24 cellular contexts compared by ENCODE assay signal in the genomic region with DNA sequence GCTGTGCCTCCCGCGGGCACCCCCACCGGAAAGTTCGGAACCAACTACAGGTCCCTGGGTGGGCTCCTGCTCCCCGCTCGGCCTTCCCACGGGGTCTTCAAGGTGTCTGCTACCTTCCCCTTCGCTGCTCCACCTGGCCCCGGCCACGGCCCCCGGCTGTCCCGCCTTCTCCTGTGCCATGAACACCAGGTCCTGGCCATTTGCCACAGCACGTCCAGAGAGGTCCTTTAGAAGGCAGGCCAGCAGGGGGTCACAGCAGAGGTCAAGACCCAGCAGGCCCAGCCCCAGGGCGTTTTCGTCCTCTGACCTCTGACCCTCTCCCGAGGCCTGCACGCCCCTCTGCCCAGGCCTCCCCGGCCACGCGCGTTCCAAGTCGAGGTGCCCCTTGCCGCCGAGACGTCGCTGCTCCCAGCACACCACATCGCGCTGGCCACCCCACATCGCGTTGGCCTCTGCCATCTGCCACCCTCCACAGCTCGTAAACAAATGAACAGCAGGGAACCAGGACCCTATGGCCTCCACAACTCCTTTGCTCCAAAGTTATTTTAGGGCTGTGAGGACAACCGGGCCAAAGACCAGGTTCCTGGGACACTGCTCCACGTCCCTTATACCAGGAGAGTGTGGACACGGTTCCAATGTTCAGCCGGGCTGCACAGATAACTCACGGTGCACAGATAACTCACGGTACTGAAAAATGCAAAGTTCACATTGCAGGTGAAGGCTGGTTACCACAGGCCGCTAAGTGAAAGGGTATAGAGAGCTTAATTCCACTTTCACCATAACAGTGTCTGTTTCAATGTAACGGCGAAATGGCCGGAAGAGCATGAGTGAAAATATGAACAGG.
DNase-seq lines count a peak whose midpoint lies in the region; ATAC-seq and TF ChIP-seq lines count a peak whose summit lies in the region.
"Had no signal": no experiment of that assay in that cellular context is flagged by ENCODE, and none has a peak within 500 bp of the region (broad histone marks: within the 10 kb centered on the region; RNA-seq: fewer than 3 reads in every experiment).

No MANE protein-coding gene starts in this region.

- H3K36me3 Mint-ChIP-seq in osteocyte (ENCODE audit: unreplicated experiment) = no peaks in the 10 kb centered on the region
- H3K36me3 Mint-ChIP-seq: neural progenitor cell; stimulated activated naive B cell treated with anti-CD40 and anti-IgM and Interleukin-4, amounts not matched to agents 10 μg/mL and 1 μg/mL and 100 μg/mL, for 72 hours had no signal

- intact Hi-C loops in Right ventricle myocardium inferior (cut with DNase I) (no loop called here), left ventricle myocardium superior (cut with micrococcal nuclease) (no loop called here)

- no peak overlapping the region for H3K4me3 ChIP-seq in right atrium auricular region
- H3K4me3 ChIP-seq: hepatocyte, neural progenitor cell, psoas muscle had no signal

- peaks cover 19% of the 10 kb centered on the region for H3K27me3 Mint-ChIP-seq in osteocyte (ENCODE audit: unreplicated experiment)

- H3K27ac Mint-ChIP-seq in osteocyte (ENCODE audit: unreplicated experiment) = no peak overlapping the region
- H3K27ac Mint-ChIP-seq: activated T-helper 17 cell treated with anti-CD3 and anti-CD28 coated beads, Interleukin-2, amount 50 U/mL, for 72 hours had no signal

- H3K36me3 ChIP-seq in right atrium auricular region = no peaks in the 10 kb centered on the region
- H3K36me3 ChIP-seq: neural progenitor cell had no signal

- H3K4me1 ChIP-seq in right atrium auricular region = no peaks in the 10 kb centered on the region
- H3K4me1 ChIP-seq: foreskin keratinocyte, neural progenitor cell, psoas muscle had no signal

- DNase-seq in Right ventricle myocardium inferior (ENCODE audit: missing footprints) (peak; percentile 67), right atrium auricular region (ENCODE audit: low spot score) (no peak), left ventricle myocardium superior (peak; percentile 21), osteocyte (ENCODE audit: extremely low spot score, unreplicated experiment) (peak; percentile 85), ureter (ENCODE audit: low spot score) (peak; percentile 39), NCI-H748 (lab: John Stamatoyannopoulos, UW; ENCODE audit: unreplicated experiment) (no peak), middle frontal gyrus (ENCODE audit: extremely low spot score, low spot score) (no peak), NCI-H2196 (lab: John Stamatoyannopoulos, UW; ENCODE audit: unreplicated experiment) (no peak)
- DNase-seq: ACHN; DMS53; effector CD8-positive, alpha-beta T cell; foreskin keratinocyte; GOT3; NCI-H2171; NCI-H526; SK-N-SH; stimulated activated CD4-positive, alpha-beta T cell treated with anti-CD3 and anti-CD28 coated beads, Interleukin-4, amount 100 ng/mL, for 24 hours; stimulated activated naive B cell treated with anti-CD40 and anti-IgM and Interleukin-4, amounts not matched to agents 10 μg/mL and 1 μg/mL and 100 μg/mL, for 72 hours; T-helper 2 cell had no signal

- H3K4me3 Mint-ChIP-seq in osteocyte (ENCODE audit: unreplicated experiment) = no peak overlapping the region
- H3K4me3 Mint-ChIP-seq: activated T-helper 17 cell treated with anti-CD3 and anti-CD28 coated beads, Interleukin-2, amount 50 U/mL, for 72 hours; brain; neural progenitor cell; stimulated activated naive B cell treated with anti-CD40 and anti-IgM and Interleukin-4, amounts not matched to agents 10 μg/mL and 1 μg/mL and 100 μg/mL, for 72 hours had no signal

- no peak overlapping the region for H3K27ac ChIP-seq in right atrium auricular region
- H3K27ac ChIP-seq: foreskin keratinocyte, hepatocyte, neural progenitor cell, psoas muscle had no signal

- no peaks in the 10 kb centered on the region for H3K9me3 Mint-ChIP-seq in osteocyte (ENCODE audit: unreplicated experiment)

- H3K9me3 ChIP-seq in right atrium auricular region = peaks cover 0 to 9% of the 10 kb centered on the region in 2 donors
- H3K9me3 ChIP-seq: psoas muscle, SK-N-SH had no signal

- no peaks in the 10 kb centered on the region for H3K27me3 ChIP-seq in right atrium auricular region
- H3K27me3 ChIP-seq: foreskin keratinocyte, hepatocyte, neural progenitor cell had no signal

- no peak for TF ChIP-seq CTCF in right atrium auricular region (IDR thresholded peaks at IDR 0.05)
- TF ChIP-seq CTCF in osteocyte (IDR thresholded peaks at IDR 0.05) = no peak

- no peaks in the 10 kb centered on the region for H3K4me1 Mint-ChIP-seq in osteocyte (ENCODE audit: unreplicated experiment)

- ATAC-seq in Right ventricle myocardium inferior (no peak), left ventricle myocardium superior (no peak)
- ATAC-seq: activated T-helper 17 cell treated with anti-CD3 and anti-CD28 coated beads, Interleukin-2, amount 50 U/mL, for 72 hours; foreskin keratinocyte; psoas muscle; stimulated activated naive B cell treated with anti-CD40 and anti-IgM and Interleukin-4, amounts not matched to agents 10 μg/mL and 1 μg/mL and 100 μg/mL, for 72 hours had no signal

Comparison
In these comparisons a context has a peak if more than half of its experiments do, and no peak if none do; other contexts are left out.
1. DNase-seq: peak in Right ventricle myocardium inferior (single experiment), left ventricle myocardium superior (single experiment), osteocyte (single experiment) and ureter (single experiment); none in right atrium auricular region (single experiment), NCI-H748 (single experiment), middle frontal gyrus (single experiment) and NCI-H2196 (single experiment).